Comparison of ENCODE assay signal across 24 cellular contexts in genomic region chr9:123796073-123796472, GRCh38.
"Had no signal": no experiment of that assay in that cellular context is flagged by ENCODE, and none has a peak within 500 bp of the region (broad histone marks: within the 10 kb centered on the region; RNA-seq: fewer than 3 reads in every experiment).

No MANE protein-coding gene starts in this region.

- DNase-seq: activated CD4-positive, alpha-beta T cell treated with anti-CD3 and anti-CD28 coated beads, Interleukin-2, amount 50 U/mL, for 1 hour; activated CD8-positive, alpha-beta memory T cell treated with anti-CD3 and anti-CD28 coated beads for 24 hours; activated CD8-positive, alpha-beta memory T cell treated with anti-CD3 and anti-CD28 coated beads, Interleukin-2, amount 50 U/mL, for 4 hours; activated effector memory CD4-positive, alpha-beta T cell treated with Interleukin-2 at 50 U/mL for 16 hours; activated T-cell treated with anti-CD3 and anti-CD28 coated beads, Interleukin-2, amount 50 U/mL, for 4 hours; central memory CD4-positive, alpha-beta T cell; effector memory CD4-positive, alpha-beta T cell; immature natural killer cell; lower lobe of right lung; mesendoderm; mucosa of descending colon; naive B cell; posterior cingulate gyrus; small intestine; stimulated activated naive CD4-positive, alpha-beta T cell; upper lobe of right lung had no signal

- H3K27ac Mint-ChIP-seq: immature natural killer cell had no signal

- H3K4me3 Mint-ChIP-seq: activated T-cell treated with anti-CD3 and anti-CD28 coated beads, Interleukin-2, amount 50 U/mL, for 4 hours; neural crest cell had no signal

- H3K4me1 ChIP-seq: foreskin keratinocyte, lower lobe of right lung, upper lobe of right lung had no signal

- H3K27me3 Mint-ChIP-seq: activated naive CD4-positive, alpha-beta T cell treated with anti-CD3 and anti-CD28 coated beads, Interleukin-2, amount 50 U/mL, for 24 hours; naive B cell had no signal

- H3K36me3 ChIP-seq: lower lobe of right lung, upper lobe of right lung had no signal

- H3K27me3 ChIP-seq: foreskin keratinocyte, upper lobe of right lung had no signal

- H3K9me3 Mint-ChIP-seq: activated naive CD4-positive, alpha-beta T cell treated with anti-CD3 and anti-CD28 coated beads, Interleukin-2, amount 50 U/mL, for 24 hours; activated T-cell treated with anti-CD3 and anti-CD28 coated beads, Interleukin-2, amount 50 U/mL, for 4 hours; immature natural killer cell; naive B cell; neural crest cell had no signal

- H3K9me3 ChIP-seq: lower lobe of right lung, mucosa of descending colon, upper lobe of right lung had no signal

- ATAC-seq: activated CD4-positive, CD25-positive, alpha-beta regulatory T cell treated with anti-CD3 and anti-CD28 coated beads, Interleukin-2, amount 50 U/mL, for 24 hours; activated T-cell treated with anti-CD3 and anti-CD28 coated beads, Interleukin-2, amount 50 U/mL, for 4 hours; foreskin keratinocyte; lower lobe of right lung; mucosa of descending colon; sciatic nerve; upper lobe of right lung had no signal

- H3K27ac ChIP-seq: foreskin keratinocyte, lower lobe of right lung, upper lobe of right lung, VCaP had no signal

- H3K4me3 ChIP-seq: lower lobe of right lung, mucosa of descending colon, upper lobe of right lung had no signal

- FAIRE-seq: astrocyte, colon, small intestine had no signal
